19 cellular contexts compared by ENCODE assay signal in genomic region chr11:64438986-64439771, GRCh38.
DNase-seq lines count a peak whose midpoint lies in the region; ATAC-seq and TF ChIP-seq lines count a peak whose summit lies in the region.
"Had no signal": no experiment of that assay in that cellular context is flagged by ENCODE, and none has a peak within 500 bp of the region (broad histone marks: within the 10 kb centered on the region; RNA-seq: fewer than 3 reads in every experiment).

No MANE protein-coding gene starts in this region.

- H3K27me3 ChIP-seq in DOHH2 (ENCODE audit: control insufficient read depth, low read length), result no peaks in the 10 kb centered on the region
- H3K27me3 ChIP-seq in OCI-LY3 (ENCODE audit: low read depth, low read length), result peaks cover 34% of the 10 kb centered on the region
- H3K27me3 ChIP-seq in foreskin keratinocyte, result peaks cover 8% of the 10 kb centered on the region
- H3K27me3 ChIP-seq in osteoblast (ENCODE audit: insufficient read depth, low read length), result peaks cover 40% of the 10 kb centered on the region

- H3K9me3 ChIP-seq in DOHH2 (ENCODE audit: control insufficient read depth, insufficient read depth, low read length) (0 out of 2 replicates have a peak, but pooled peaks cover 2% of the 10 kb centered on the region), OCI-LY3 (ENCODE audit: insufficient read depth, low read length) (no peaks in the 10 kb centered on the region; the same call in 1 of the 2 replicates), osteoblast (ENCODE audit: low read depth, low read length) (no peaks in the 10 kb centered on the region)
- H3K9me3 ChIP-seq: neutrophil, thoracic aorta had no signal

- H3K4me2 ChIP-seq in DOHH2 (ENCODE audit: low read length) (peak overlapping the region; percentile 55), OCI-LY3 (ENCODE audit: low read length) (peak overlapping the region; percentile 15), osteoblast (ENCODE audit: insufficient read depth, low read length) (no peak overlapping the region)

- no peak for ATAC-seq in foreskin keratinocyte
- ATAC-seq in HG03439 (IDR thresholded peaks at IDR 0.05; ENCODE audit: unreplicated experiment), result no peak
- no peak for ATAC-seq in HG03520 (IDR thresholded peaks at IDR 0.05; ENCODE audit: unreplicated experiment)

- no peaks in the 10 kb centered on the region for H3K79me2 ChIP-seq in DOHH2 (ENCODE audit: control insufficient read depth, low read length)
- no peaks in the 10 kb centered on the region for H3K79me2 ChIP-seq in OCI-LY3 (ENCODE audit: low read length)
- no peaks in the 10 kb centered on the region for H3K79me2 ChIP-seq in osteoblast (ENCODE audit: insufficient read depth, low read length)

- DNase-seq in foreskin keratinocyte (peak; percentile 19 to 62), osteoblast (ENCODE audit: insufficient read length, low spot score, missing footprints) (peak; percentile 31), RKO (ENCODE audit: low spot score) (no peak)
- no peak for DNase-seq in stimulated activated naive CD4-positive, alpha-beta T cell (lab: John Stamatoyannopoulos, UW)
- DNase-seq: activated B cell treated with CpG ODN at 0.5 μM for 24 hours; activated CD8-positive, alpha-beta memory T cell treated with anti-CD3 and anti-CD28 coated beads, Interleukin-2, amount 50 U/mL, for 4 hours; caudate nucleus; dermis blood vessel endothelial cell; NCI-H510A treated with DMSO at 0.1 percent for 48 hours; stimulated activated CD4-positive, alpha-beta T cell treated with anti-CD3 and anti-CD28 coated beads, Interleukin-4, amount 100 ng/mL, for 24 hours; stimulated activated naive CD4-positive, alpha-beta T cell treated with Interleukin-2 at 50 U/mL for 16 hours; T-helper 9 cell had no signal

- H3K4me1 ChIP-seq in DOHH2 (ENCODE audit: control insufficient read depth, low read length) (peaks cover 61% of the 10 kb centered on the region), OCI-LY3 (ENCODE audit: low read length) (peaks cover 23% of the 10 kb centered on the region), foreskin keratinocyte (peaks cover 10% of the 10 kb centered on the region), osteoblast (ENCODE audit: insufficient read depth, low read length) (no peaks in the 10 kb centered on the region)

- H3K4me3 ChIP-seq in DOHH2 (ENCODE audit: low read length), result peak overlapping the region; percentile 36
- H3K4me3 ChIP-seq in OCI-LY3 (ENCODE audit: low read length), result no peak overlapping the region
- H3K4me3 ChIP-seq in osteoblast (ENCODE audit: insufficient read depth, low read length), result no peak overlapping the region
- H3K4me3 ChIP-seq: thoracic aorta had no signal

- TF ChIP-seq CTCF in DOHH2 (IDR thresholded peaks at IDR 0.05; ENCODE audit: low read depth, low read length, poor library complexity, severe bottlenecking) (no peak), OCI-LY3 (IDR thresholded peaks at IDR 0.05; ENCODE audit: low read depth, low read length) (no peak), foreskin keratinocyte (conservative IDR thresholded peaks at IDR 0.05) (no peak), osteoblast (IDR thresholded peaks at IDR 0.05; ENCODE audit: extremely low read depth, low read depth, low read length) (no peak)

- H3K9me2 ChIP-seq in DOHH2 (replicated peaks; ENCODE audit: control insufficient read depth, low read length), result no peaks in the 10 kb centered on the region

- no peak overlapping the region for H3K9ac ChIP-seq in OCI-LY3 (ENCODE audit: low read length)

- H3K36me3 ChIP-seq in DOHH2 (ENCODE audit: control insufficient read depth, low read length) (no peaks in the 10 kb centered on the region), OCI-LY3 (replicated peaks; ENCODE audit: low read depth, low read length) (no peaks in the 10 kb centered on the region), osteoblast (ENCODE audit: insufficient read depth, low read length) (no peaks in the 10 kb centered on the region)
- H3K36me3 ChIP-seq: neutrophil, thoracic aorta had no signal

- H2AFZ ChIP-seq in OCI-LY3 (ENCODE audit: low read depth, low read length) (no peak overlapping the region), osteoblast (ENCODE audit: low read length) (no peak overlapping the region)

- no peak overlapping the region for H3K27ac ChIP-seq in DOHH2 (ENCODE audit: low read depth, low read length)
- no peak overlapping the region for H3K27ac ChIP-seq in OCI-LY3 (ENCODE audit: low read length)
- H3K27ac ChIP-seq in foreskin keratinocyte, result no peak overlapping the region
- no peak overlapping the region for H3K27ac ChIP-seq in osteoblast (ENCODE audit: low read depth, low read length)
- H3K27ac ChIP-seq: C4-2B, neutrophil, thoracic aorta had no signal

- H4K20me1 ChIP-seq in DOHH2 (ENCODE audit: control insufficient read depth, insufficient read depth, low read depth, low read length), result no peaks in the 10 kb centered on the region
- no peaks in the 10 kb centered on the region for H4K20me1 ChIP-seq in OCI-LY3 (ENCODE audit: insufficient read depth, low read length)
- no peaks in the 10 kb centered on the region for H4K20me1 ChIP-seq in osteoblast (ENCODE audit: insufficient read depth, low read length)

- H3F3A ChIP-seq in DOHH2 (ENCODE audit: control insufficient read depth, insufficient read depth), result peaks cover 9% of the 10 kb centered on the region

Comparison
In these comparisons a context has a peak if more than half of its experiments do, and no peak if none do; other contexts are left out.
1. DNase-seq: peak in foreskin keratinocyte (2 of 2) and osteoblast (single experiment); none in RKO (single experiment) and stimulated activated naive CD4-positive, alpha-beta T cell (0 of 6).